Comparison of ENCODE assay signal across 24 cellular contexts in the genomic region with DNA sequence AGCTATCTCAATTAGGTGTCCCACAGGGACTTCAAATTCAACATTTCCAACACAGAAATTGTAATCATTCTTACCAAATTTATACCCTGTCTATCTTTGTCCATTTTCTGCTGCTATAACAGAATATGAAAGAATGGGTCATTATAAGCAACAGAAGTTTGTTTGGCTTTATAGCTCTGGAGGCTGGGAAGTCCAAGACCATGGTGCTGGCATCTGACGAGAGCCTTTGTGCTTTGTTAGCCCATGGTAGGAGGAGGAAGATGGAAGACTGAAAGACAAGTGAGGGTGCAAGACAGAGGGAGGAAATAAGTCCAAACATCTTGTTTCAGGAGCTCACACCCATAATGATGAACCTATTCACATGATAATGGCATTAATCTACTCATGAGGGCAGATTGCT.
DNase-seq lines count a peak whose midpoint lies in the region; ATAC-seq, FAIRE-seq and TF ChIP-seq lines count a peak whose summit lies in the region.
"Had no signal": no experiment of that assay in that cellular context is flagged by ENCODE, and none has a peak within 500 bp of the region (broad histone marks: within the 10 kb centered on the region; RNA-seq: fewer than 3 reads in every experiment).

No MANE protein-coding gene starts in this region.

- H4K8ac ChIP-seq in mesenchymal stem cell (ENCODE audit: low read length) = no peak overlapping the region

- DNase-seq in NCI-H82 (lab: John Stamatoyannopoulos, UW) (peak; percentile 31), NCI-H82 treated with DMSO at 0.1 percent for 48 hours (lab: John Stamatoyannopoulos, UW; ENCODE audit: unreplicated experiment) (no peak), endothelial cell (ENCODE audit: low spot score) (no peak), keratinocyte (ENCODE audit: low read depth, low spot score) (no peak), mesenchymal stem cell (no peak)
- DNase-seq: AML-193; CD4-positive, alpha-beta T cell; CD8-positive, alpha-beta T cell; DMS 273 treated with DMSO at 0.1 percent for 48 hours; DMS153; DMS53; DMS79; DND-41; EL; GDM1 had no signal

- peak; percentile 29 for FAIRE-seq in keratinocyte (lab: Jason Lieb, UNC)
- FAIRE-seq: A549, GM12878, GM12892, GM18507 had no signal

- 85% methylated on average over 1 of the region's 1 CpG for WGBS in mesenchymal stem cell

- H3K36me3 Mint-ChIP-seq in endothelial cell (ENCODE audit: low read depth, unreplicated experiment) = peaks cover 45% of the 10 kb centered on the region

- H4K20me1 ChIP-seq in keratinocyte (ENCODE audit: control insufficient read depth, extremely low read depth, insufficient read depth, low read length) = no peaks in the 10 kb centered on the region
- H4K20me1 ChIP-seq: BLaER1 treated with 17β-estradiol and CSF1 and Interleukin-3, amounts not matched to agents 10 nM and 100 nM had no signal

- H3K79me1 ChIP-seq in mesenchymal stem cell (replicated peaks; ENCODE audit: low read length, poor library complexity, severe bottlenecking) = peaks cover 1% of the 10 kb centered on the region

- H3K18ac ChIP-seq in mesenchymal stem cell (ENCODE audit: low read depth in 1 of 2, low read length in 2 of 2) = no peak overlapping the region

- H3K27me3 Mint-ChIP-seq in endothelial cell (ENCODE audit: unreplicated experiment) = no peaks in the 10 kb centered on the region
- H3K27me3 Mint-ChIP-seq: B cell; CD4-positive, alpha-beta T cell had no signal

- H2AFZ ChIP-seq in keratinocyte (ENCODE audit: control insufficient read depth, low read length) = no peak overlapping the region
- H2AFZ ChIP-seq in mesenchymal stem cell (ENCODE audit: low read depth, low read length) = no peak overlapping the region

- H3K4me2 ChIP-seq in keratinocyte (ENCODE audit: control insufficient read depth, extremely low read depth, insufficient read depth, low read depth, low read length) (no peak overlapping the region), mesenchymal stem cell (ENCODE audit: low read length, poor library complexity, severe bottlenecking) (no peak overlapping the region)
- H3K4me2 ChIP-seq: A549; BLaER1 treated with 17β-estradiol and CSF1 and Interleukin-3, amounts not matched to agents 10 nM and 100 nM had no signal

- H3K27me3 ChIP-seq in keratinocyte (ENCODE audit: control insufficient read depth, extremely low read depth, insufficient read depth, low read length) (no peaks in the 10 kb centered on the region), mesenchymal stem cell (ENCODE audit: control insufficient read depth in 1 of 2, insufficient read depth in 1 of 2, low read length in 2 of 2) (no peaks in the 10 kb centered on the region)
- H3K27me3 ChIP-seq: BLaER1 treated with 17β-estradiol and CSF1 and Interleukin-3, amounts not matched to agents 10 nM and 100 nM had no signal

- H4K91ac ChIP-seq in mesenchymal stem cell (ENCODE audit: low read length) = no peak overlapping the region

- ATAC-seq in HG03469 (IDR thresholded peaks at IDR 0.05; ENCODE audit: unreplicated experiment) = no peak
- ATAC-seq: A549; CD8-positive, alpha-beta T cell; GM12878 had no signal

- no peak overlapping the region for H3K14ac ChIP-seq in mesenchymal stem cell (ENCODE audit: low read length in 2 of 2)

- no peaks in the 10 kb centered on the region for H3K79me2 ChIP-seq in keratinocyte (ENCODE audit: control insufficient read depth, insufficient read depth, low read length)

- no peaks in the 10 kb centered on the region for H3K36me3 ChIP-seq in keratinocyte (ENCODE audit: control insufficient read depth in 2 of 2, extremely low read depth in 1 of 2, insufficient read depth in 2 of 2, low read length in 2 of 2)
- peaks cover 8 to 16% of the 10 kb centered on the region in 2 experiments for H3K36me3 ChIP-seq in mesenchymal stem cell (ENCODE audit: control insufficient read depth in 1 of 2, insufficient read depth in 2 of 2, low read depth in 1 of 2, low read length in 2 of 2)

- H3K27ac ChIP-seq in keratinocyte (ENCODE audit: control insufficient read depth, insufficient read depth, low read length) (no peak overlapping the region), mesenchymal stem cell (ENCODE audit: low read length, poor library complexity, severe bottlenecking) (no peak overlapping the region)
- H3K27ac ChIP-seq: 22Rv1; A549; BLaER1 treated with 17β-estradiol and CSF1 and Interleukin-3, amounts not matched to agents 10 nM and 100 nM; C4-2B had no signal

- H2BK15ac ChIP-seq in mesenchymal stem cell (ENCODE audit: low read depth, poor library complexity, severe bottlenecking) = no peak overlapping the region

- no peaks in the 10 kb centered on the region for H3K9me3 Mint-ChIP-seq in endothelial cell (ENCODE audit: unreplicated experiment)

- H3K9ac ChIP-seq in keratinocyte (ENCODE audit: control insufficient read depth, extremely low read depth, insufficient read depth, low read length) (no peak overlapping the region), mesenchymal stem cell (ENCODE audit: low read length) (no peak overlapping the region)
- H3K9ac ChIP-seq: BLaER1 treated with 17β-estradiol and CSF1 and Interleukin-3, amounts not matched to agents 10 nM and 100 nM had no signal

- no peaks in the 10 kb centered on the region for H3K9me3 ChIP-seq in keratinocyte (ENCODE audit: control insufficient read depth, low read depth, low read length)
- peaks cover 24% of the 10 kb centered on the region for H3K9me3 ChIP-seq in mesenchymal stem cell (ENCODE audit: control insufficient read depth, low read length)

- dilution Hi-C loops in keratinocyte (cut with MboI; ENCODE audit: extremely low pct_ligation_motif_present, low sequenced_read_pairs) = no loop called here

- no peaks in the 10 kb centered on the region for H3K9me1 ChIP-seq in keratinocyte (ENCODE audit: control insufficient read depth, extremely low read depth, insufficient read depth, low read length)

- H3K4me3 ChIP-seq in keratinocyte (ENCODE audit: control insufficient read depth in 2 of 3, extremely low read depth in 1 of 3, insufficient read depth in 2 of 3, low read depth in 1 of 3, low read length in 3 of 3) (no peak overlapping the region), mesenchymal stem cell (ENCODE audit: insufficient read depth in 1 of 2, low read depth in 1 of 2, low read length in 2 of 2) (no peak overlapping the region)
- H3K4me3 ChIP-seq: A549; BLaER1 treated with 17β-estradiol and CSF1 and Interleukin-3, amounts not matched to agents 10 nM and 100 nM; GM12878 had no signal

- TF ChIP-seq CTCF in endothelial cell (IDR thresholded peaks at IDR 0.05; ENCODE audit: unreplicated experiment) (no peak), keratinocyte (optimal IDR thresholded peaks at IDR 0.05 in 1 of 3, IDR thresholded peaks at IDR 0.05 in 1 of 3, conservative IDR thresholded peaks at IDR 0.05 in 1 of 3; ENCODE audit: extremely low read depth in 1 of 3, insufficient read depth in 2 of 3, low read length in 3 of 3) (no peak)

- peaks cover 18% of the 10 kb centered on the region for H3K4me1 Mint-ChIP-seq in endothelial cell (ENCODE audit: unreplicated experiment)
- H3K4me1 Mint-ChIP-seq: B cell had no signal

- no peak overlapping the region for H3K4ac ChIP-seq in mesenchymal stem cell (ENCODE audit: low read depth in 1 of 2, low read length in 2 of 2)

- no peak overlapping the region for H2AK5ac ChIP-seq in mesenchymal stem cell (ENCODE audit: low read length, severe bottlenecking)

- peak overlapping the region; percentile 65 for H3K4me3 Mint-ChIP-seq in endothelial cell (ENCODE audit: unreplicated experiment)
- H3K4me3 Mint-ChIP-seq: B cell; CD4-positive, alpha-beta T cell; CD8-positive, alpha-beta T cell had no signal

- no peak overlapping the region for H2BK120ac ChIP-seq in mesenchymal stem cell (ENCODE audit: low read depth, low read length)

- H2BK5ac ChIP-seq in mesenchymal stem cell (ENCODE audit: low read depth, low read length, poor library complexity, severe bottlenecking) = no peak overlapping the region

- no peak overlapping the region for H3K23ac ChIP-seq in mesenchymal stem cell (ENCODE audit: low read length in 2 of 2)

- H2BK12ac ChIP-seq in mesenchymal stem cell (ENCODE audit: low read length in 2 of 2) = no peak overlapping the region

- no peak overlapping the region for H3K27ac Mint-ChIP-seq in endothelial cell (ENCODE audit: unreplicated experiment)
- H3K27ac Mint-ChIP-seq: B cell; CD4-positive, alpha-beta T cell; CD8-positive, alpha-beta T cell had no signal

- H3K4me1 ChIP-seq in keratinocyte (ENCODE audit: control insufficient read depth, extremely low read depth, insufficient read depth, low read length) (peaks cover 18% of the 10 kb centered on the region), mesenchymal stem cell (ENCODE audit: control insufficient read depth, insufficient read depth, low read depth, low read length) (no peaks in the 10 kb centered on the region)
- H3K4me1 ChIP-seq: A549 had no signal
